ENCODE assay signal across 8 cellular contexts in genomic region chr14:60249321-60250251, GRCh38. TPM values are rescaled to one million over a fixed set of nuclear protein-coding genes. Genes with fewer than 3 reads are reported as not detected.
DNase-seq lines count a peak whose midpoint lies in the region; ATAC-seq, FAIRE-seq and TF ChIP-seq lines count a peak whose summit lies in the region.

No MANE protein-coding gene starts in this region.

- POLR2A ChIA-PET in SK-N-SH (lab: Yijun Ruan, JAX): interaction anchor here (0.6 to 1.6 kb wide), 6 partner anchors 34 to 1360 kb away, joined by 3 to 10 read pairs (median 3); partner anchors contain the start of gene DHRS7
- POLR2A ChIA-PET in activated naive CD8-positive, alpha-beta T cell treated with anti-CD3 and anti-CD28 coated beads, Interleukin-2, amount 10 ng/mL, durations not matched to agents 7 days and 5 days (lab: Charles Lee): interaction anchor here (0.7 to 2.5 kb wide), 24 partner anchors 8 to 1822 kb away, joined by 3 to 34 read pairs (median 4); partner anchors contain the start of genes DHRS7, JKAMP, KIAA0586 and L3HYPDH

- no peaks in the 10 kb centered on the region for H3K9me3 Mint-ChIP-seq in activated naive CD8-positive, alpha-beta T cell treated with anti-CD3 and anti-CD28 coated beads, Interleukin-2, amount 10 ng/mL, durations not matched to agents 7 days and 5 days

- H3K4me1 Mint-ChIP-seq in activated naive CD8-positive, alpha-beta T cell treated with anti-CD3 and anti-CD28 coated beads, Interleukin-2, amount 10 ng/mL, durations not matched to agents 7 days and 5 days: peaks cover 41% of the 10 kb centered on the region

- peak; percentile 46 for ATAC-seq in GM21737 (IDR thresholded peaks at IDR 0.05; ENCODE audit: unreplicated experiment)
- ATAC-seq in activated naive CD8-positive, alpha-beta T cell treated with anti-CD3 and anti-CD28 coated beads, Interleukin-2, amount 10 ng/mL, durations not matched to agents 7 days and 5 days (ENCODE audit: low read depth): peak; percentile 41
- peak; percentile 60 for ATAC-seq in Right ventricle myocardium superior (ENCODE audit: poor library complexity)
- ATAC-seq in pancreas: peak; percentile 30 to 55 (median 34)

- CTCF ChIA-PET in SK-N-SH (lab: Yijun Ruan, JAX): interaction anchor here (0.7 to 1.6 kb wide), 4 partner anchors 37 to 101 kb away, joined by 3 to 7 read pairs (median 3); no protein-coding TSS in a partner anchor

- peak overlapping the region; percentile 99 for H3K27ac Mint-ChIP-seq in activated naive CD8-positive, alpha-beta T cell treated with anti-CD3 and anti-CD28 coated beads, Interleukin-2, amount 10 ng/mL, durations not matched to agents 7 days and 5 days

- H3K9me3 ChIP-seq in DOHH2 (ENCODE audit: control insufficient read depth, insufficient read depth, low read length) (no peaks in the 10 kb centered on the region), Karpas-422 (ENCODE audit: low read length) (no peaks in the 10 kb centered on the region), SK-N-SH (no peaks in the 10 kb centered on the region), pancreas (no peaks in the 10 kb centered on the region), thyroid gland (no peaks in the 10 kb centered on the region)

- H3K79me2 ChIP-seq in DOHH2 (ENCODE audit: control insufficient read depth, low read length) (peaks cover 56% of the 10 kb centered on the region), Karpas-422 (ENCODE audit: low read length) (peaks cover 52% of the 10 kb centered on the region), SK-N-SH (ENCODE audit: insufficient read depth) (peaks cover 48% of the 10 kb centered on the region)

- peak; percentile 92 for DNase-seq in Karpas-422
- DNase-seq in SK-N-SH: peak; percentile 94
- DNase-seq in activated naive CD8-positive, alpha-beta T cell treated with anti-CD3 and anti-CD28 coated beads, Interleukin-2, amount 10 ng/mL, durations not matched to agents 7 days and 5 days: peak; percentile 77
- peak; percentile 84 for DNase-seq in Right ventricle myocardium superior
- peak; percentile 69 to 91 (median 80) for DNase-seq in pancreas
- DNase-seq in thyroid gland: peak; percentile 68 to 69

- H3F3A ChIP-seq in DOHH2 (ENCODE audit: control insufficient read depth, insufficient read depth) (peaks cover 10% of the 10 kb centered on the region; the same call in 1 of the 2 replicates), SK-N-SH (replicated peaks; ENCODE audit: insufficient read depth) (peaks cover 4% of the 10 kb centered on the region)

- H3K27me3 Mint-ChIP-seq in activated naive CD8-positive, alpha-beta T cell treated with anti-CD3 and anti-CD28 coated beads, Interleukin-2, amount 10 ng/mL, durations not matched to agents 7 days and 5 days: no peaks in the 10 kb centered on the region

- H3K4me3 ChIP-seq in DOHH2 (ENCODE audit: low read length) (peak overlapping the region; percentile 96), Karpas-422 (ENCODE audit: low read length) (peak overlapping the region; percentile 69), SK-N-SH (ENCODE audit: low read depth in 2 of 2, low read length in 1 of 2) (peak overlapping the region; percentile 78 to 82), pancreas (peak overlapping the region; percentile 49 to 90 (median 78)), thyroid gland (replicated peaks in 1 of 3) (peak overlapping the region; percentile 5 to 86 (median 43))

- WGBS in SK-N-SH (ENCODE audit: low lambda C conversion rate): 0% methylated on average over 10 of the region's 107 CpGs
- WGBS in pancreas, 2 donors: 0 to 1% methylated on average over 55 to 107 of the region's 107 CpGs
- 0% methylated on average over 22 to 27 of the region's 107 CpGs for WGBS in thyroid gland, 2 donors

- H3K9ac ChIP-seq in Karpas-422 (ENCODE audit: low read length) (peak overlapping the region; percentile 78), SK-N-SH (peak overlapping the region; percentile 78)

- TF ChIP-seq CTCF in DOHH2 (IDR thresholded peaks at IDR 0.05; ENCODE audit: low read depth, low read length, poor library complexity, severe bottlenecking) (no peak), SK-N-SH (IDR thresholded peaks at IDR 0.05) (0 out of 2 replicates have a peak, but pooled peaks have one; percentile 8), pancreas (IDR thresholded peaks at IDR 0.05) (no peak), thyroid gland (IDR thresholded peaks at IDR 0.05) (no peak)

- TF ChIP-seq EP300 in SK-N-SH (IDR thresholded peaks at IDR 0.05; ENCODE audit: borderline replicate concordance in 1 of 2, low read depth in 1 of 2, low read length in 1 of 2): no peak

- H3K27ac ChIP-seq in DOHH2 (ENCODE audit: low read depth, low read length) (peak overlapping the region; percentile 63), Karpas-422 (ENCODE audit: low read length) (peak overlapping the region; percentile 83), SK-N-SH (ENCODE audit: low read depth in 2 of 2, low read length in 1 of 2) (peak overlapping the region; percentile 57 to 95; a peak in 3 of 4 replicates), pancreas (peak overlapping the region; percentile 98 to 100 (median 100)), thyroid gland (peak overlapping the region; percentile 91 to 100 (median 96))

- H3K27me3 ChIP-seq in DOHH2 (ENCODE audit: control insufficient read depth, low read length): no peaks in the 10 kb centered on the region
- H3K27me3 ChIP-seq in Karpas-422 (ENCODE audit: low read length): no peaks in the 10 kb centered on the region
- H3K27me3 ChIP-seq in SK-N-SH (ENCODE audit: insufficient read depth): no peaks in the 10 kb centered on the region
- no peaks in the 10 kb centered on the region for H3K27me3 ChIP-seq in pancreas
- no peaks in the 10 kb centered on the region for H3K27me3 ChIP-seq in thyroid gland

- H2AFZ ChIP-seq in Karpas-422 (ENCODE audit: low read length) (no peak overlapping the region), SK-N-SH (ENCODE audit: low read depth) (no peak overlapping the region)

- H4K20me1 ChIP-seq in DOHH2 (ENCODE audit: control insufficient read depth, insufficient read depth, low read depth, low read length) (peaks cover 12% of the 10 kb centered on the region; the same call in 1 of the 2 replicates), Karpas-422 (ENCODE audit: insufficient read depth, low read depth, low read length) (no peaks in the 10 kb centered on the region; the same call in 1 of the 2 replicates), SK-N-SH (ENCODE audit: insufficient read depth) (peaks cover 47% of the 10 kb centered on the region)

- no peak for TF ChIP-seq RAD21 in SK-N-SH (IDR thresholded peaks at IDR 0.05; ENCODE audit: low read length)

- H3K4me1 ChIP-seq in DOHH2 (ENCODE audit: control insufficient read depth, low read length): peaks cover 76% of the 10 kb centered on the region
- H3K4me1 ChIP-seq in Karpas-422 (ENCODE audit: low read length): peaks cover 59% of the 10 kb centered on the region
- peaks cover 0 to 29% of the 10 kb centered on the region in 2 experiments; a peak in 3 of 4 replicates for H3K4me1 ChIP-seq in SK-N-SH (ENCODE audit: control insufficient read depth in 1 of 2, insufficient read depth in 2 of 2, low read depth in 1 of 2, low read length in 1 of 2)
- peaks cover 8 to 40% (median 28%) of the 10 kb centered on the region in 3 donors for H3K4me1 ChIP-seq in pancreas
- peaks cover 37 to 38% of the 10 kb centered on the region in 2 donors for H3K4me1 ChIP-seq in thyroid gland

- peak overlapping the region; percentile 85 for H3K4me2 ChIP-seq in DOHH2 (ENCODE audit: low read length)
- H3K4me2 ChIP-seq in Karpas-422 (ENCODE audit: low read depth, low read length, poor library complexity, severe bottlenecking): peak overlapping the region; percentile 86
- H3K4me2 ChIP-seq in SK-N-SH: peak overlapping the region; percentile 84

- H3K4me3 Mint-ChIP-seq in activated naive CD8-positive, alpha-beta T cell treated with anti-CD3 and anti-CD28 coated beads, Interleukin-2, amount 10 ng/mL, durations not matched to agents 7 days and 5 days: peak overlapping the region; percentile 89

- peaks cover 11% of the 10 kb centered on the region for H3K36me3 Mint-ChIP-seq in activated naive CD8-positive, alpha-beta T cell treated with anti-CD3 and anti-CD28 coated beads, Interleukin-2, amount 10 ng/mL, durations not matched to agents 7 days and 5 days

- H3K36me3 ChIP-seq in DOHH2 (ENCODE audit: control insufficient read depth, low read length) (peaks cover 42% of the 10 kb centered on the region), Karpas-422 (ENCODE audit: insufficient read depth, low read length) (no peaks in the 10 kb centered on the region), SK-N-SH (replicated peaks in 1 of 2; ENCODE audit: control insufficient read depth in 1 of 2, insufficient read depth in 2 of 2, low read length in 1 of 2) (no peaks in the 10 kb centered on the region), pancreas (no peaks in the 10 kb centered on the region), thyroid gland (no peaks in the 10 kb centered on the region)

- H3K9me2 ChIP-seq in DOHH2 (replicated peaks; ENCODE audit: control insufficient read depth, low read length) (no peaks in the 10 kb centered on the region), Karpas-422 (replicated peaks; ENCODE audit: insufficient read depth, low read length) (no peaks in the 10 kb centered on the region), SK-N-SH (no peaks in the 10 kb centered on the region)

- intact Hi-C loops in Right ventricle myocardium superior (cut with DNase I) (loop anchor here (5.0 kb wide), 2 partner anchors 157 to 247 kb away; partner anchors contain the start of gene PCNX4), pancreas (cut with DNase I) (no loop called here), thyroid gland (cut with DNase I) (loop anchor here (10.0 kb wide), 1 partner anchor 155 kb away; the partner anchor contains the start of gene PCNX4)

- TF ChIP-seq POLR2A in thyroid gland (IDR thresholded peaks at IDR 0.05): no peak

- FAIRE-seq in pancreas (lab: Jason Lieb, UNC): no peak

TF ChIP-seq in SK-N-SH, 30 proteins besides CTCF, POLR2A, EP300 and RAD21 (continues in another document):
- TF ChIP-seq RCOR1 (IDR thresholded peaks at IDR 0.05; ENCODE audit: low read length) (no peak), SIN3A (IDR thresholded peaks at IDR 0.05; ENCODE audit: borderline replicate concordance, low read depth, low read length) (0 out of 2 replicates have a peak, but pooled peaks have one; percentile 37), YY1 (IDR thresholded peaks at IDR 0.05; ENCODE audit: low read depth) (no peak), FOXJ3 (CRISPR knock-in tag; IDR thresholded peaks at IDR 0.05) (no peak), TAF1 (IDR thresholded peaks at IDR 0.05; ENCODE audit: borderline replicate concordance, low read depth, low read length) (peak; percentile 10; the same call in 1 of the 2 replicates), TCF12 (IDR thresholded peaks at IDR 0.05) (no peak)

RNA-seq across cellular contexts. Expression of gene PPM1A, which starts 0.6 kb away (rescaled TPM):
- total RNA-seq in Karpas-422 (2014; rRNA removed; shearing (Covaris generic); ENCODE audit: low replicate concordance): 64.1 and 65.1 TPM in 2 replicates
- 11.6 and 12.3 TPM in 2 replicates for polyA plus RNA-seq in SK-N-SH (2012; rRNA removed)
- polyA plus RNA-seq in SK-N-SH (2012; cell fraction: cytosol; rRNA removed): 16.9 and 20.3 TPM in 2 replicates
- 12.0 and 30.7 TPM in 2 replicates for polyA plus RNA-seq in SK-N-SH (2012; cell fraction: nucleus; rRNA removed)
- total RNA-seq in activated naive CD8-positive, alpha-beta T cell treated with anti-CD3 and anti-CD28 coated beads, Interleukin-2, amount 10 ng/mL, durations not matched to agents 7 days and 5 days: 10 to 100 TPM; 45.8 to 54.4 TPM
- total RNA-seq in Right ventricle myocardium superior: 116 TPM
- total RNA-seq in pancreas: 10 to 100 TPM; 20.9 to 32.3 (median 23.9) TPM
- 10 to 100 TPM in 1 of 2 donors, 1 to 10 TPM in 1; 10.0 to 24.3 TPM for polyA plus RNA-seq in pancreas
- total RNA-seq in thyroid gland: 10 to 100 TPM; 41.9 to 65.8 (median 44.5) TPM

Comparison
In these comparisons a context has a peak if more than half of its experiments do, and no peak if none do; other contexts are left out.
1. Peak in every context shown above with its lines: DNase-seq, ATAC-seq, H3K4me3 ChIP-seq and H3K27ac ChIP-seq.
2. H3K4me3 ChIP-seq: peak in every context shown above with its lines; median percentile 96 in DOHH2; 80 in SK-N-SH; 78 in pancreas; 69 in Karpas-422; 43 in thyroid gland.
3. intact Hi-C loops: an anchor here in Right ventricle myocardium superior (5.0 kb wide) and thyroid gland (10.0 kb wide); none called in pancreas.